11 cellular contexts compared by ENCODE assay signal in the genomic region with DNA sequence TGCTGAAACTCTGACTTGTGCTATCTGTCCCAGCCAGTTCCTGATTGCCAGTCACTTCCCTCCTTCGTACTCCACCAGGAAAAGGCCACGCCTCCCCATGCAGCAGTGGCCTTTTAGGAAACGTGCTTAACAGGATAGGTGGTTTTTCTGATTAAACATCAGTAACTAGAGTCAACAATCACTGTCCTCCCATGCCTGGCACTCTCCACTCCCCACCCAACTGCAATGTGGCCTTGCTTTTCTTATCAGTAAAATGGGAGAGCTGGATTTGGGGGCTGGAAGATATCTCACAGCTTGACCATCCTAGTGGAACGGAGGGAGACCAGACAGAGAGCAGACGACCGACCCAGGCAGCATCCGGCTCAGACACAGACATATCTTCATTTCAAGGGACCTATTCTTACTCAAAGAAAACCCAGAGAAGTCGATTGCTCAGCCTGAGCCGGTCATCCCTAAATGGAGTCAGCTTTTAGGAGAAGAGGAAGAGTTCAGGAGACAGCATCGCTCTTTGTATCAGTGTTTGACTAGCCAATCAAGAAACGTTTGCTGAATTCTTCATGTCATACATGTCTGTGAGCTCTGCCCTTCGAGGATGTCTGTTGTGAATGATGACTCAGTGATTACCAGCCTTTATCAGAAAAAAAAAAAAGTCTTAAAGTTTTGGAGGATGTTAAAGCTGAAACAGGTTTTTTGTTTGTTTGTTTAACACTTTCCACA. TPM values are rescaled to one million over a fixed set of nuclear protein-coding genes. Genes with fewer than 3 reads are reported as not detected.
DNase-seq lines count a peak whose midpoint lies in the region; ATAC-seq and TF ChIP-seq lines count a peak whose summit lies in the region.
"Had no signal": no experiment of that assay in that cellular context is flagged by ENCODE, and none has a peak within 500 bp of the region (broad histone marks: within the 10 kb centered on the region; RNA-seq: fewer than 3 reads in every experiment).

No MANE protein-coding gene starts in this region.

- H3K36me3 Mint-ChIP-seq in activated T-cell treated with anti-CD3 and anti-CD28 coated beads, Interleukin-2, amount 50 U/mL, for 72 hours (ENCODE audit: insufficient read depth in 2 of 2), result peaks cover 1 to 3% of the 10 kb centered on the region in 2 donors
- peaks cover 22% of the 10 kb centered on the region for H3K36me3 Mint-ChIP-seq in stimulated activated naive CD8-positive, alpha-beta T cell treated with anti-CD3 and anti-CD28 coated beads, Interleukin-15, Interleukin-2, amounts not matched to agents 100 ng/mL and 50 ng/mL, for 24 hours (ENCODE audit: low read depth)
- H3K36me3 Mint-ChIP-seq in CD8-positive, alpha-beta T cell, result peaks cover 40% of the 10 kb centered on the region

- H3K9me3 Mint-ChIP-seq in activated T-cell treated with anti-CD3 and anti-CD28 coated beads, Interleukin-2, amount 50 U/mL, for 72 hours, result no peaks in the 10 kb centered on the region
- H3K9me3 Mint-ChIP-seq in stimulated activated naive CD8-positive, alpha-beta T cell treated with anti-CD3 and anti-CD28 coated beads, Interleukin-15, Interleukin-2, amounts not matched to agents 100 ng/mL and 50 ng/mL, for 24 hours, result no peaks in the 10 kb centered on the region
- no peaks in the 10 kb centered on the region for H3K9me3 Mint-ChIP-seq in CD8-positive, alpha-beta T cell

- intact Hi-C loops in CD8-positive, alpha-beta T cell (cut with DNase I, micrococcal nuclease), result no loop called here
- intact Hi-C loops in head of caudate nucleus (cut with DNase I), result no loop called here

- H3K27me3 ChIP-seq in SJSA1 (replicated peaks), result no peaks in the 10 kb centered on the region
- no peaks in the 10 kb centered on the region for H3K27me3 ChIP-seq in CD8-positive, alpha-beta T cell (ENCODE audit: insufficient read depth, low read length)
- H3K27me3 ChIP-seq: cardiac muscle cell had no signal

- H3K4me3 Mint-ChIP-seq in activated T-cell treated with anti-CD3 and anti-CD28 coated beads, Interleukin-2, amount 50 U/mL, for 72 hours, result peak overlapping the region; percentile 7 to 13
- H3K4me3 Mint-ChIP-seq in stimulated activated naive CD8-positive, alpha-beta T cell treated with anti-CD3 and anti-CD28 coated beads, Interleukin-15, Interleukin-2, amounts not matched to agents 100 ng/mL and 50 ng/mL, for 24 hours, result peak overlapping the region; percentile 32
- H3K4me3 Mint-ChIP-seq in CD8-positive, alpha-beta T cell, result no peak overlapping the region

- peaks cover 33% of the 10 kb centered on the region for H3K4me1 Mint-ChIP-seq in activated T-cell treated with anti-CD3 and anti-CD28 coated beads, Interleukin-2, amount 50 U/mL, for 72 hours (ENCODE audit: low read depth)
- H3K4me1 Mint-ChIP-seq in stimulated activated naive CD8-positive, alpha-beta T cell treated with anti-CD3 and anti-CD28 coated beads, Interleukin-15, Interleukin-2, amounts not matched to agents 100 ng/mL and 50 ng/mL, for 24 hours (ENCODE audit: low read depth), result peaks cover 25% of the 10 kb centered on the region
- H3K4me1 Mint-ChIP-seq in CD8-positive, alpha-beta T cell (ENCODE audit: low read depth), result peaks cover 22% of the 10 kb centered on the region

- no peaks in the 10 kb centered on the region for H3K27me3 Mint-ChIP-seq in activated T-cell treated with anti-CD3 and anti-CD28 coated beads, Interleukin-2, amount 50 U/mL, for 72 hours (ENCODE audit: low read depth)
- H3K27me3 Mint-ChIP-seq in stimulated activated naive CD8-positive, alpha-beta T cell treated with anti-CD3 and anti-CD28 coated beads, Interleukin-15, Interleukin-2, amounts not matched to agents 100 ng/mL and 50 ng/mL, for 24 hours, result no peaks in the 10 kb centered on the region
- H3K27me3 Mint-ChIP-seq in CD8-positive, alpha-beta T cell (ENCODE audit: low read depth), result no peaks in the 10 kb centered on the region

- CTCF ChIA-PET in CD8-positive, alpha-beta T cell (lab: Charles Lee), result interaction anchor here (1.0 kb wide), 1 partner anchor 33 kb away, joined by 3 read pairs; no protein-coding TSS in a partner anchor

- peaks cover 3% of the 10 kb centered on the region; the same call in 1 of the 2 replicates for H3K36me3 ChIP-seq in SJSA1
- no peaks in the 10 kb centered on the region for H3K36me3 ChIP-seq in CD8-positive, alpha-beta T cell (ENCODE audit: insufficient read depth, low read length)
- H3K36me3 ChIP-seq: cardiac muscle cell had no signal

- peak; percentile 68 to 73 for ATAC-seq in activated T-cell treated with anti-CD3 and anti-CD28 coated beads, Interleukin-2, amount 50 U/mL, for 72 hours (replicated peaks in 1 of 2)
- ATAC-seq in esophagus mucosa, result peak; percentile 81
- no peak for ATAC-seq in CD8-positive, alpha-beta T cell

- no peaks in the 10 kb centered on the region for H3K9me3 ChIP-seq in SJSA1 (replicated peaks)
- no peaks in the 10 kb centered on the region for H3K9me3 ChIP-seq in CD8-positive, alpha-beta T cell (ENCODE audit: low read length)

- POLR2A ChIA-PET in CD8-positive, alpha-beta T cell (lab: Charles Lee), result no interaction called here

- no peak overlapping the region for H3K4me3 ChIP-seq in SJSA1
- H3K4me3 ChIP-seq in CD8-positive, alpha-beta T cell (ENCODE audit: low read depth, low read length), result no peak overlapping the region
- H3K4me3 ChIP-seq: cardiac muscle cell had no signal

- H3K27ac ChIP-seq in SJSA1, result peak overlapping the region; percentile 65
- H3K27ac ChIP-seq in CD8-positive, alpha-beta T cell (ENCODE audit: low read depth, low read length), result no peak overlapping the region
- H3K27ac ChIP-seq: cardiac muscle cell had no signal

- DNase-seq in activated T-cell treated with anti-CD3 and anti-CD28 coated beads, Interleukin-2, amount 50 U/mL, for 72 hours, result no peak
- no peak for DNase-seq in activated T-cell treated with anti-CD3 and anti-CD28 coated beads for 4 hours
- DNase-seq in SJSA1 (ENCODE audit: low read depth in 1 of 2, low spot score in 2 of 2), result no peak
- DNase-seq in CD8-positive, alpha-beta T cell, result no peak
- DNase-seq in activated CD8-positive, alpha-beta memory T cell treated with anti-CD3 and anti-CD28 coated beads, Interleukin-2, amount 50 U/mL, for 48 hours, result no peak
- DNase-seq in head of caudate nucleus, result no peak
- DNase-seq: NCI-H1694, substantia nigra had no signal

- no peak for TF ChIP-seq CTCF in CD8-positive, alpha-beta T cell (IDR thresholded peaks at IDR 0.05)

- H3K4me1 ChIP-seq in SJSA1 (replicated peaks), result peaks cover 26% of the 10 kb centered on the region
- no peaks in the 10 kb centered on the region for H3K4me1 ChIP-seq in CD8-positive, alpha-beta T cell (ENCODE audit: insufficient read depth, low read length)

- H3K27ac Mint-ChIP-seq in activated T-cell treated with anti-CD3 and anti-CD28 coated beads, Interleukin-2, amount 50 U/mL, for 72 hours, result peak overlapping the region; percentile 51
- peak overlapping the region; percentile 86 for H3K27ac Mint-ChIP-seq in stimulated activated naive CD8-positive, alpha-beta T cell treated with anti-CD3 and anti-CD28 coated beads, Interleukin-15, Interleukin-2, amounts not matched to agents 100 ng/mL and 50 ng/mL, for 24 hours
- no peak overlapping the region for H3K27ac Mint-ChIP-seq in CD8-positive, alpha-beta T cell

RNA-seq across cellular contexts. Expression of a gene that starts 12.7 kb away (rescaled TPM):
- total RNA-seq in activated T-cell treated with anti-CD3 and anti-CD28 coated beads, Interleukin-2, amount 50 U/mL, for 72 hours, result 10 to 100 TPM; 88.4 to 98.6 TPM
- 118 and 207 TPM in 2 replicates for total RNA-seq in SJSA1 (2014; rRNA removed; shearing (Covaris generic))
- total RNA-seq in esophagus mucosa, result 55.9 TPM
- total RNA-seq in CD8-positive, alpha-beta T cell, result 10 to 100 TPM; 35.9 to 44.7 TPM

RNA-seq across cellular contexts. Expression of a gene that starts 40.5 kb away (rescaled TPM):
- not detected for total RNA-seq in activated T-cell treated with anti-CD3 and anti-CD28 coated beads, Interleukin-2, amount 50 U/mL, for 72 hours
- total RNA-seq in SJSA1 (2014; rRNA removed; shearing (Covaris generic)), result not detected in 2 replicates
- total RNA-seq in esophagus mucosa, result 0.56 TPM
- total RNA-seq in CD8-positive, alpha-beta T cell, result not detected
- total RNA-seq: cardiac muscle cell had no signal
